In the genomic region with DNA sequence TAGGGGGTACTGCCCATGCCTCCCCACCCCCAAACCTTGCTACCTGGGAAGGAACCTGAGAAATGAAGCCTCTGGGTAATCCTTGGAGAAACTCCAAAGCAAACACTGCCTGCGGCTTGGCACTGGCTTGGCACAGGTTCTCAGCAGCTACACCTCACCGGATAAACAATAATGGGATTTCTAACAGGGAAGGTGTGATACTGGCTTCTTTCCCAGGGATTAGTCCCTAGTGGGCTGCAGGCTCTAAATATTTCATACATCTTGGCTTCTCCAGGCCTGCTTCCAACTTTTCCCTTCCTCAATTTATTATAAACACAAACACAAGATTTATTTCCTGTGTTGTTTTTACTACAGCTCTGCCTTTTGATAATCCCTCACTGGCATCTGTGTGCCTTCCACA, we compare ENCODE assay signal across 15 cellular contexts. TPM values are rescaled to one million over a fixed set of nuclear protein-coding genes. Genes with fewer than 3 reads are reported as not detected.
A peak's percentile ranks its signal among the peaks of the same experiment; 100 is the strongest.
DNase-seq lines count a peak whose midpoint lies in the region; ATAC-seq, FAIRE-seq and TF ChIP-seq lines count a peak whose summit lies in the region.
"Had no signal": no experiment of that assay in that cellular context is flagged by ENCODE, and none has a peak within 500 bp of the region (broad histone marks: within the 10 kb centered on the region; RNA-seq: fewer than 3 reads in every experiment).

No MANE protein-coding gene starts in this region.

- H3K79me2 ChIP-seq in keratinocyte (ENCODE audit: control insufficient read depth, insufficient read depth, low read length), result peaks cover 32% of the 10 kb centered on the region

- no peaks in the 10 kb centered on the region for H3K27me3 Mint-ChIP-seq in natural killer cell treated with Interleukin-12 subunit alpha and Interleukin-12 subunit beta and Interleukin-15 and Interleukin-18, amount 100 ng/mL, for 72 hours
- H3K27me3 Mint-ChIP-seq: IgD-negative memory B cell had no signal

- H3K36me3 Mint-ChIP-seq in natural killer cell treated with Interleukin-12 subunit alpha and Interleukin-12 subunit beta and Interleukin-15 and Interleukin-18, amount 100 ng/mL, for 72 hours, result peaks cover 19% of the 10 kb centered on the region

- H3K9me3 Mint-ChIP-seq in natural killer cell treated with Interleukin-12 subunit alpha and Interleukin-12 subunit beta and Interleukin-15 and Interleukin-18, amount 100 ng/mL, for 72 hours, result no peaks in the 10 kb centered on the region
- H3K9me3 Mint-ChIP-seq: IgD-negative memory B cell had no signal

- H3K4me3 Mint-ChIP-seq in natural killer cell treated with Interleukin-12 subunit alpha and Interleukin-12 subunit beta and Interleukin-15 and Interleukin-18, amount 100 ng/mL, for 72 hours, result no peak overlapping the region
- H3K4me3 Mint-ChIP-seq: IgD-negative memory B cell had no signal

- dilution Hi-C loops in keratinocyte (cut with MboI; ENCODE audit: extremely low pct_ligation_motif_present, low sequenced_read_pairs), result no loop called here

- H3K9me3 ChIP-seq in keratinocyte (ENCODE audit: control insufficient read depth, low read depth, low read length), result no peaks in the 10 kb centered on the region
- H3K9me3 ChIP-seq: HAP-1, SJCRH30, upper lobe of left lung had no signal

- CTCF ChIA-PET in RWPE1 (lab: Yijun Ruan, JAX), result interaction anchor here (0.6 kb wide), 1 partner anchor 49 kb away, joined by 4 read pairs; no protein-coding TSS in a partner anchor

- H3K4me2 ChIP-seq in keratinocyte (ENCODE audit: control insufficient read depth, extremely low read depth, insufficient read depth, low read depth, low read length), result no peak overlapping the region

- H3K27ac ChIP-seq in RWPE1 (no peak overlapping the region), keratinocyte (ENCODE audit: control insufficient read depth, insufficient read depth, low read length) (no peak overlapping the region)
- H3K27ac ChIP-seq: SJCRH30 had no signal

- peaks cover 4% of the 10 kb centered on the region for H3K9me1 ChIP-seq in keratinocyte (ENCODE audit: control insufficient read depth, extremely low read depth, insufficient read depth, low read length)

- no peak for TF ChIP-seq CTCF in RWPE1 (conservative IDR thresholded peaks at IDR 0.05; ENCODE audit: low read depth)
- no peak for TF ChIP-seq CTCF in keratinocyte (optimal IDR thresholded peaks at IDR 0.05 in 1 of 3, IDR thresholded peaks at IDR 0.05 in 1 of 3, conservative IDR thresholded peaks at IDR 0.05 in 1 of 3; ENCODE audit: extremely low read depth in 1 of 3, insufficient read depth in 2 of 3, low read length in 3 of 3)

- H3K27me3 ChIP-seq in keratinocyte (ENCODE audit: control insufficient read depth, extremely low read depth, insufficient read depth, low read length), result no peaks in the 10 kb centered on the region
- H3K27me3 ChIP-seq: SJCRH30, upper lobe of left lung had no signal

- POLR2A ChIA-PET in RWPE1 (lab: Yijun Ruan, JAX; ENCODE audit: low non-redundant PET), result no interaction called here

- H3K9ac ChIP-seq in keratinocyte (ENCODE audit: control insufficient read depth, extremely low read depth, insufficient read depth, low read length), result no peak overlapping the region

- intact Hi-C loops in left ventricle myocardium superior (cut with micrococcal nuclease), result no loop called here
- intact Hi-C loops in cardiac septum (cut with DNase I), result no loop called here

- H4K20me1 ChIP-seq in keratinocyte (ENCODE audit: control insufficient read depth, extremely low read depth, insufficient read depth, low read length), result peaks cover 8% of the 10 kb centered on the region

- no peak overlapping the region for H3K4me3 ChIP-seq in keratinocyte (ENCODE audit: control insufficient read depth in 2 of 3, extremely low read depth in 1 of 3, insufficient read depth in 2 of 3, low read depth in 1 of 3, low read length in 3 of 3)
- H3K4me3 ChIP-seq: HAP-1, SJCRH30, upper lobe of left lung had no signal

- H2AFZ ChIP-seq in keratinocyte (ENCODE audit: control insufficient read depth, low read length), result no peak overlapping the region

- no peak overlapping the region for H3K27ac Mint-ChIP-seq in natural killer cell treated with Interleukin-12 subunit alpha and Interleukin-12 subunit beta and Interleukin-15 and Interleukin-18, amount 100 ng/mL, for 72 hours
- H3K27ac Mint-ChIP-seq: IgD-negative memory B cell had no signal

- H3K4me1 ChIP-seq in keratinocyte (ENCODE audit: control insufficient read depth, extremely low read depth, insufficient read depth, low read length), result peaks cover 9% of the 10 kb centered on the region
- H3K4me1 ChIP-seq: SJCRH30 had no signal

- no peak for DNase-seq in left ventricle myocardium superior
- no peak for DNase-seq in cardiac septum (ENCODE audit: low spot score)
- peak; percentile 55 for DNase-seq in RWPE1 (ENCODE audit: low spot score)
- no peak for DNase-seq in keratinocyte (ENCODE audit: low read depth, low spot score)
- DNase-seq in DMS53 treated with DMSO at 0.1 percent for 48 hours (lab: John Stamatoyannopoulos, UW; ENCODE audit: unreplicated experiment), result no peak
- no peak for DNase-seq in natural killer cell treated with Interleukin-12 subunit alpha and Interleukin-12 subunit beta and Interleukin-15 and Interleukin-18, amount 100 ng/mL, for 72 hours (ENCODE audit: low spot score)
- DNase-seq in NCI-H748 treated with DMSO at 0.1 percent for 48 hours (lab: John Stamatoyannopoulos, UW), result no peak
- DNase-seq: amniotic stem cell; effector memory CD4-positive, alpha-beta T cell; SJCRH30; stimulated activated CD4-positive, alpha-beta T cell treated with anti-CD3 and anti-CD28 coated beads, Interleukin-12 subunit alpha, Interleukin-12 subunit beta, amount 100 ng/mL, for 4 hours had no signal

- peaks cover 25 to 32% of the 10 kb centered on the region in 2 donors for H3K4me1 Mint-ChIP-seq in natural killer cell treated with Interleukin-12 subunit alpha and Interleukin-12 subunit beta and Interleukin-15 and Interleukin-18, amount 100 ng/mL, for 72 hours (ENCODE audit: low read depth in 2 of 2)

- FAIRE-seq in keratinocyte (lab: Jason Lieb, UNC), result peak; percentile 85

- ATAC-seq in left ventricle myocardium superior (peak; percentile 29), HG03196 (IDR thresholded peaks at IDR 0.05; ENCODE audit: unreplicated experiment) (no peak)
- no peak for ATAC-seq in natural killer cell treated with Interleukin-12 subunit alpha and Interleukin-12 subunit beta and Interleukin-15 and Interleukin-18, amount 100 ng/mL, for 72 hours

- H3K36me3 ChIP-seq in keratinocyte (ENCODE audit: control insufficient read depth in 2 of 2, extremely low read depth in 1 of 2, insufficient read depth in 2 of 2, low read length in 2 of 2), result peaks cover 7 to 17% of the 10 kb centered on the region in 2 experiments

RNA-seq across cellular contexts. Expression of gene SEC24D, which starts 12.5 kb away (rescaled TPM):
- total RNA-seq in left ventricle myocardium superior (12.5 TPM), cardiac septum (23.7 TPM)
- polyA plus RNA-seq in keratinocyte, result 17.7 to 27.9 TPM (median 24.9 TPM) in 3 replicates
- 5.2 TPM for polyA plus RNA-seq in keratinocyte (2011; ENCODE audit: low read depth)
- 13.4 and 26.7 TPM in 2 replicates for polyA plus RNA-seq in keratinocyte (2011; cell fraction: cytosol; rRNA removed)
- polyA plus RNA-seq in keratinocyte (2011; cell fraction: nucleus; rRNA removed), result 43.2 TPM in 2 replicates
- polyA plus RNA-seq in keratinocyte (2012; ENCODE audit: low replicate concordance), result 9.8 and 25.3 TPM in 2 replicates
- 16.0 to 54.7 TPM (median 40.7 TPM) in 3 replicates for polyA minus RNA-seq in keratinocyte
- 15.7 TPM for polyA minus RNA-seq in keratinocyte (2011; cell fraction: cytosol; rRNA and poly(A)+ RNA removed)
- polyA minus RNA-seq in keratinocyte (2011; cell fraction: nucleus; rRNA and poly(A)+ RNA removed), result 29.1 and 64.8 TPM in 2 replicates
- total RNA-seq in natural killer cell treated with Interleukin-12 subunit alpha and Interleukin-12 subunit beta and Interleukin-15 and Interleukin-18, amount 100 ng/mL, for 72 hours, result 10 to 100 TPM; 76.7 to 89.9 TPM
